8 cellular contexts compared by ENCODE assay signal in the genomic region with DNA sequence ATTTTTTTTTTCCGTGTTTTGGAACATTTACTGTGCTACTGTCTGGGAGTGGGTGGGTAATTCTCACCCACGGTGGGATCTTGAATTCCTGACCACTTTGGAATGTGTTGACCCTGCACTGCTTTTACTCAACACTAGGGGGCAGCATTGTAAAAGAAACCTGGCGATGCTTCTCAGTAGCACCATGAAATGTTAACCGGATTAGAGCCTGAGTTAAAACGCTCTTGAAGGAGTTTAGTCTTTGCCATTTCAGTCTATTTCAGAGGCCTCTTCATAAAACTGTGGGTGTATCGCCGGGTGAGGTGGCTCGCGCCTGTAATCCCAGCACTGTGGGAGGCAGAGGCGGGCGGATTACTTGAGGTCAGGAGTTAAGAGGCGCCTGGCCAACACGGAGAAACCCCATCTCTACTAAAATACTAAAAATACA.
DNase-seq lines count a peak whose midpoint lies in the region; ATAC-seq lines count a peak whose summit lies in the region.

No MANE protein-coding gene starts in this region.

- ATAC-seq in left colon (peak; percentile 72), HG03521 (IDR thresholded peaks at IDR 0.05; ENCODE audit: unreplicated experiment) (no peak)

- intact Hi-C loops in left colon (cut with DNase I, micrococcal nuclease) = loop anchor here in 1 of 2 donors (2.0 kb wide), 1 partner anchor 112 kb away; no protein-coding TSS in a partner anchor

- DNase-seq in CMK (ENCODE audit: low read depth) (peak; percentile 60), HCEC 1CT (peak; percentile 64), NCI-H345 (lab: John Stamatoyannopoulos, UW) (peak; percentile 79), cerebellar nuclear complex (lab: John Stamatoyannopoulos, UW) (peak; percentile 9 to 23), left colon (peak in 1 of 2 donors; percentile 26)
- peak; percentile 41 for DNase-seq in activated CD4-positive, alpha-beta T cell treated with anti-CD3 and anti-CD28 coated beads for 1 hour
- peak; percentile 28 to 52 for DNase-seq in stimulated activated CD4-positive, alpha-beta T cell treated with anti-CD3 and anti-CD28 coated beads, Interleukin-4, amount 100 ng/mL, for 4 hours
